In genomic region chr20:62899633-62900051, GRCh38 we compare ENCODE assay signal across 8 cellular contexts. TPM values are rescaled to one million over a fixed set of nuclear protein-coding genes. Genes with fewer than 3 reads are reported as not detected.
A peak's percentile ranks its signal among the peaks of the same experiment; 100 is the strongest.
DNase-seq lines count a peak whose midpoint lies in the region; ATAC-seq and TF ChIP-seq lines count a peak whose summit lies in the region.

No MANE protein-coding gene starts in this region.

- H3K36me3 ChIP-seq in GM23338 (ENCODE audit: insufficient read depth) = peaks cover 49% of the 10 kb centered on the region

- no peak overlapping the region for H2AFZ ChIP-seq in GM23338

- H3K9me3 Mint-ChIP-seq in GM23338 (no peaks in the 10 kb centered on the region; the same call in 2 of the 3 replicates), brain (no peaks in the 10 kb centered on the region), memory B cell (no peaks in the 10 kb centered on the region)

- H3K79me2 ChIP-seq in GM23338 (replicated peaks; ENCODE audit: insufficient read depth) = peaks cover 7% of the 10 kb centered on the region

- H3K36me3 Mint-ChIP-seq in GM23338 (ENCODE audit: low read depth) (peaks cover 55% of the 10 kb centered on the region), brain (peaks cover 16% of the 10 kb centered on the region), memory B cell (peaks cover 17% of the 10 kb centered on the region)

- peak overlapping the region; percentile 63 for H3K4me2 ChIP-seq in GM23338

- CTCF ChIA-PET in AG04450 (lab: Charles Lee) = interaction anchor here (0.6 to 4.9 kb wide), 21 partner anchors 8 to 946 kb away, joined by 3 to 40 read pairs (median 3); partner anchors contain the start of gene TCFL5

- H3F3A ChIP-seq in GM23338 (replicated peaks; ENCODE audit: low read depth) = peaks cover 65% of the 10 kb centered on the region

- peak; percentile 17; the same call in 1 of the 2 replicates for TF ChIP-seq CTCF in AG04450 (IDR thresholded peaks at IDR 0.05; ENCODE audit: low read depth, low read length)
- TF ChIP-seq CTCF in GM23338 (conservative IDR thresholded peaks at IDR 0.05; ENCODE audit: low read depth in 2 of 2) = peak; percentile 14 to 23
- TF ChIP-seq CTCF in brain (conservative IDR thresholded peaks at IDR 0.05) = no peak

- peaks cover 33% of the 10 kb centered on the region for H3K4me1 ChIP-seq in GM23338 (ENCODE audit: insufficient read depth)

- H3K4me1 Mint-ChIP-seq in GM23338 (peaks cover 43% of the 10 kb centered on the region), brain (peaks cover 43% of the 10 kb centered on the region), memory B cell (peaks cover 23% of the 10 kb centered on the region)

- no peaks in the 10 kb centered on the region for H3K9me3 ChIP-seq in AG04450 (ENCODE audit: control insufficient read depth, insufficient read depth, low read length)

- H3K9me2 ChIP-seq in GM23338 (ENCODE audit: insufficient read depth) = no peaks in the 10 kb centered on the region

- POLR2A ChIA-PET in AG04450 (lab: Yijun Ruan, JAX) = interaction anchor here (1.2 kb wide), 1 partner anchor 14 kb away, joined by 3 read pairs; no protein-coding TSS in a partner anchor

- DNase-seq in AG04450 (ENCODE audit: low read depth, low spot score) = no peak
- peak; percentile 78 for DNase-seq in GM23338 (ENCODE audit: low spot score)
- DNase-seq in memory B cell (ENCODE audit: low spot score in 2 of 2) = no peak
- no peak for DNase-seq in SK-N-DZ (ENCODE audit: low spot score)
- DNase-seq in activated CD4-positive, alpha-beta T cell treated with anti-CD3 and anti-CD28 coated beads, Interleukin-2, amount 50 U/mL, for 4 hours = no peak

- H3K27me3 Mint-ChIP-seq in GM23338 (ENCODE audit: insufficient read depth, low read depth, poor library complexity) (peaks cover 31% of the 10 kb centered on the region), brain (no peaks in the 10 kb centered on the region), memory B cell (no peaks in the 10 kb centered on the region)

- H3K27ac Mint-ChIP-seq in GM23338 (0 out of 2 replicates have a peak overlapping the region, but pooled peaks have one; percentile 36), brain (peak overlapping the region in 4 of 5 experiments; percentile 76 to 89 (median 84)), memory B cell (peak overlapping the region; percentile 68)

- H3K27me3 ChIP-seq in AG04450 (ENCODE audit: control insufficient read depth, insufficient read depth, low read length) (no peaks in the 10 kb centered on the region), GM23338 (ENCODE audit: insufficient read depth) (no peaks in the 10 kb centered on the region)

- H3K4me3 Mint-ChIP-seq in GM23338 (0 out of 3 replicates have a peak overlapping the region, but pooled peaks have one; percentile 29), brain (peak overlapping the region in 3 of 5 experiments; percentile 9 to 63 (median 20)), memory B cell (no peak overlapping the region)

- peaks cover 52% of the 10 kb centered on the region for H4K20me1 ChIP-seq in GM23338 (replicated peaks; ENCODE audit: insufficient read depth)

- H3K27ac ChIP-seq in AG04450 (ENCODE audit: low read depth, low read length) (no peak overlapping the region), GM23338 (ENCODE audit: low read depth) (no peak overlapping the region; the same call in 1 of the 2 replicates)

- peak; percentile 38 for ATAC-seq in GM23338
- ATAC-seq in memory B cell (ENCODE audit: low read depth) = no peak
- no peak for ATAC-seq in GM18861 (IDR thresholded peaks at IDR 0.05; ENCODE audit: unreplicated experiment)
- no peak for ATAC-seq in GM18858 (IDR thresholded peaks at IDR 0.05; ENCODE audit: unreplicated experiment)

- H3K4me3 ChIP-seq in AG04450 (ENCODE audit: low read depth, low read length) (no peak overlapping the region), GM23338 (no peak overlapping the region)

TF ChIP-seq in GM23338, 12 proteins besides CTCF, POLR2A, EP300 and RAD21:
- TF ChIP-seq CREB1 (CRISPR knock-in tag; IDR thresholded peaks at IDR 0.05; ENCODE audit: low read depth) (no peak), EZH2phosphoT487 (IDR thresholded peaks at IDR 0.05; ENCODE audit: unreplicated experiment) (no peak)

RNA-seq across cellular contexts. Expression of gene DIDO1, which starts 26.7 kb away (rescaled TPM):
- polyA plus RNA-seq in AG04450 (2011; rRNA removed) (22.1 and 25.9 TPM in 2 replicates), GM23338 (2016; fragmentation: Nextera tagmentation; extraction: Ambion mirVana) (61.5 and 72.4 TPM in 2 replicates), brain (ENCODE audit: insufficient read depth, low read depth, low replicate concordance) (47.3 TPM)
- 31.2 and 32.0 TPM in 2 replicates for polyA minus RNA-seq in AG04450 (2011; rRNA and poly(A)+ RNA removed)
- 147 and 162 TPM in 2 replicates for total RNA-seq in GM23338 (2014; rRNA removed; shearing (Covaris generic))
- 66.0 and 80.4 TPM in 2 replicates for polyA plus RNA-seq in SK-N-DZ (2014; cell fraction: cytosol; rRNA removed)
- polyA plus RNA-seq in SK-N-DZ (2014; cell fraction: nucleus; rRNA removed) = 235 and 328 TPM in 2 replicates

RNA-seq across cellular contexts. Expression of gene TCFL5, which starts 38.0 kb away (rescaled TPM):
- polyA plus RNA-seq in AG04450 (2011; rRNA removed) (8.7 and 9.9 TPM in 2 replicates), GM23338 (2016; fragmentation: Nextera tagmentation; extraction: Ambion mirVana) (5.4 and 5.8 TPM in 2 replicates), brain (ENCODE audit: insufficient read depth, low read depth, low replicate concordance) (21.1 TPM)
- 4.0 and 5.1 TPM in 2 replicates for polyA minus RNA-seq in AG04450 (2011; rRNA and poly(A)+ RNA removed)
- 18.8 and 19.3 TPM in 2 replicates for total RNA-seq in GM23338 (2014; rRNA removed; shearing (Covaris generic))
- 17.7 and 18.7 TPM in 2 replicates for polyA plus RNA-seq in SK-N-DZ (2014; cell fraction: cytosol; rRNA removed)
- 12.5 and 14.3 TPM in 2 replicates for polyA plus RNA-seq in SK-N-DZ (2014; cell fraction: nucleus; rRNA removed)

RNA-seq across cellular contexts. Expression of gene GID8, which starts 38.3 kb away (rescaled TPM):
- 24.3 and 24.4 TPM in 2 replicates for polyA plus RNA-seq in AG04450 (2011; rRNA removed)
- 27.9 and 30.9 TPM in 2 replicates for polyA minus RNA-seq in AG04450 (2011; rRNA and poly(A)+ RNA removed)
- total RNA-seq in GM23338 (2014; rRNA removed; shearing (Covaris generic)) = 102 and 106 TPM in 2 replicates
- 41.7 and 41.8 TPM in 2 replicates for polyA plus RNA-seq in GM23338 (2016; fragmentation: Nextera tagmentation; extraction: Ambion mirVana)
- 45.2 TPM for polyA plus RNA-seq in brain (ENCODE audit: insufficient read depth, low read depth, low replicate concordance)
- 65.3 and 72.2 TPM in 2 replicates for polyA plus RNA-seq in SK-N-DZ (2014; cell fraction: cytosol; rRNA removed)
- 44.4 and 51.3 TPM in 2 replicates for polyA plus RNA-seq in SK-N-DZ (2014; cell fraction: nucleus; rRNA removed)

RNA-seq across cellular contexts. Expression of gene SLC17A9, which starts 52.9 kb away (rescaled TPM):
- 2.2 TPM in 2 replicates for polyA plus RNA-seq in AG04450 (2011; rRNA removed)
- 1.3 and 1.8 TPM in 2 replicates for polyA minus RNA-seq in AG04450 (2011; rRNA and poly(A)+ RNA removed)
- total RNA-seq in GM23338 (2014; rRNA removed; shearing (Covaris generic)) = 24.2 and 32.0 TPM in 2 replicates
- 36.1 and 39.3 TPM in 2 replicates for polyA plus RNA-seq in GM23338 (2016; fragmentation: Nextera tagmentation; extraction: Ambion mirVana)
- 0.20 TPM for polyA plus RNA-seq in brain (ENCODE audit: insufficient read depth, low read depth, low replicate concordance)
- polyA plus RNA-seq in SK-N-DZ (2014; cell fraction: cytosol; rRNA removed) = 1.1 and 1.5 TPM in 2 replicates
- polyA plus RNA-seq in SK-N-DZ (2014; cell fraction: nucleus; rRNA removed) = 4.9 and 6.9 TPM in 2 replicates

Comparison
In these comparisons a context has a peak if more than half of its experiments do, and no peak if none do; other contexts are left out.
1. CTCF ChIP-seq: peak in AG04450 (single experiment) and GM23338 (2 of 2); none in brain (0 of 2).
2. Peak in every context shown above with its lines, with median percentiles within 50 percentile points of each other: H3K27ac Mint-ChIP-seq.